29 cellular contexts compared by ENCODE assay signal in genomic region chr4:24892278-24892677, GRCh38.
"Had no signal": no experiment of that assay in that cellular context is flagged by ENCODE, and none has a peak within 500 bp of the region (broad histone marks: within the 10 kb centered on the region; RNA-seq: fewer than 3 reads in every experiment).

No MANE protein-coding gene starts in this region.

- H3K36me3 Mint-ChIP-seq: stimulated activated effector memory CD8-positive, alpha-beta T cell treated with anti-CD3 and anti-CD28 coated beads, Interleukin-12 subunit alpha, Interleukin-12 subunit beta, amount 100 ng/mL, for 72 hours; stimulated activated memory B cell treated with anti-CD40 and anti-IgM and Interleukin-4, amounts not matched to agents 10 μg/mL and 1 μg/mL and 100 μg/mL, for 72 hours; stimulated activated naive B cell treated with anti-CD40 and anti-IgM and Interleukin-4, amounts not matched to agents 10 μg/mL and 1 μg/mL and 100 μg/mL, for 72 hours; type B pancreatic cell had no signal

- H3K27ac Mint-ChIP-seq: stimulated activated effector memory CD8-positive, alpha-beta T cell treated with anti-CD3 and anti-CD28 coated beads, Interleukin-12 subunit alpha, Interleukin-12 subunit beta, amount 100 ng/mL, for 72 hours; stimulated activated memory B cell treated with anti-CD40 and anti-IgM and Interleukin-4, amounts not matched to agents 10 μg/mL and 1 μg/mL and 100 μg/mL, for 72 hours; stimulated activated naive B cell treated with anti-CD40 and anti-IgM and Interleukin-4, amounts not matched to agents 10 μg/mL and 1 μg/mL and 100 μg/mL, for 72 hours; stimulated activated naive CD8-positive, alpha-beta T cell treated with anti-CD3 and anti-CD28 coated beads, Interleukin-15, amount 100 ng/mL, for 72 hours; stimulated activated naive CD8-positive, alpha-beta T cell treated with anti-CD3 and anti-CD28 coated beads, Interleukin-15, Interleukin-2, amounts not matched to agents 100 ng/mL and 50 ng/mL, for 24 hours; type B pancreatic cell had no signal

- H3K4me3 ChIP-seq: stomach, suprapubic skin, testis, thoracic aorta, thyroid gland, tibial artery, tibial nerve, transverse colon, upper lobe of left lung, upper lobe of right lung, uterus, vagina had no signal

- H3K27me3 ChIP-seq: stomach, suprapubic skin, testis, thyroid gland, tibial artery, tibial nerve, transverse colon, upper lobe of left lung, upper lobe of right lung, uterus, vagina had no signal

- H3K27me3 Mint-ChIP-seq: stimulated activated naive CD8-positive, alpha-beta T cell treated with anti-CD3 and anti-CD28 coated beads, Interleukin-15, Interleukin-2, amounts not matched to agents 100 ng/mL and 50 ng/mL, for 24 hours; type B pancreatic cell had no signal

- ATAC-seq: stimulated activated effector memory CD8-positive, alpha-beta T cell treated with anti-CD3 and anti-CD28 coated beads, Interleukin-12 subunit alpha, Interleukin-12 subunit beta, amount 100 ng/mL, for 72 hours; stimulated activated memory B cell treated with anti-CD40 and anti-IgM and Interleukin-4, amounts not matched to agents 10 μg/mL and 1 μg/mL and 100 μg/mL, for 72 hours; stimulated activated naive B cell treated with anti-CD40 and anti-IgM and Interleukin-4, amounts not matched to agents 10 μg/mL and 1 μg/mL and 100 μg/mL, for 72 hours; stimulated activated naive CD8-positive, alpha-beta T cell treated with anti-CD3 and anti-CD28 coated beads, Interleukin-15, amount 100 ng/mL, for 72 hours; stimulated activated naive CD8-positive, alpha-beta T cell treated with anti-CD3 and anti-CD28 coated beads, Interleukin-15, Interleukin-2, amounts not matched to agents 100 U/mL and 50 U/mL, for 24 hours; upper lobe of right lung had no signal

- H3K9me3 ChIP-seq: stomach, suprapubic skin, testis, thoracic aorta, thyroid gland, tibial artery, tibial nerve, transverse colon, upper lobe of left lung, upper lobe of right lung, uterus, vagina had no signal

- DNase-seq: stimulated activated CD4-positive, alpha-beta T cell treated with anti-CD3 and anti-CD28 coated beads, Interleukin-2, amount 100 ng/mL, for 48 hours; stimulated activated CD4-positive, alpha-beta T cell treated with anti-CD3 and anti-CD28 coated beads, Interleukin-4, amount 100 ng/mL, for 1 hour; stimulated activated CD4-positive, alpha-beta T cell treated with anti-CD3 and anti-CD28 coated beads, Interleukin-4, amount 100 ng/mL, for 24 hours; stimulated activated CD4-positive, alpha-beta T cell treated with anti-CD3 and anti-CD28 coated beads, Interleukin-4, amount 100 ng/mL, for 4 hours; stimulated activated CD8-positive, alpha-beta memory T cell treated with anti-CD3 and anti-CD28 coated beads, Interleukin-4, amount 100 ng/mL, for 48 hours; stimulated activated naive B cell treated with anti-CD40 and anti-IgM and Interleukin-4, amounts not matched to agents 10 μg/mL and 1 μg/mL and 100 μg/mL, for 72 hours; stimulated activated naive CD4-positive, alpha-beta T cell; stimulated activated naive CD4-positive, alpha-beta T cell treated with Interleukin-2 at 50 U/mL for 16 hours; stimulated activated naive CD8-positive, alpha-beta T cell treated with anti-CD3 and anti-CD28 coated beads, Interleukin-15, amount 100 ng/mL, for 72 hours; stimulated activated naive CD8-positive, alpha-beta T cell treated with anti-CD3 and anti-CD28 coated beads, Interleukin-15, Interleukin-2, amounts not matched to agents 100 U/mL and 50 U/mL, for 24 hours; stomach; substantia nigra; testis; thyroid gland; tibial artery; transverse colon; trophoblast cell; upper lobe of left lung; upper lobe of right lung; uterus had no signal

- H3K36me3 ChIP-seq: suprapubic skin, thoracic aorta, thyroid gland, transverse colon, uterus, vagina had no signal

- H3K4me1 ChIP-seq: suprapubic skin, thyroid gland, upper lobe of left lung, upper lobe of right lung, uterus had no signal

- FAIRE-seq: urothelium cell line had no signal

- H3K27ac ChIP-seq: stomach, suprapubic skin, testis, thoracic aorta, thyroid gland, tibial artery, tibial nerve, transverse colon, upper lobe of left lung, upper lobe of right lung, uterus, vagina had no signal

- H3K9me3 Mint-ChIP-seq: stimulated activated effector memory CD8-positive, alpha-beta T cell treated with anti-CD3 and anti-CD28 coated beads, Interleukin-12 subunit alpha, Interleukin-12 subunit beta, amount 100 ng/mL, for 72 hours; stimulated activated memory B cell treated with anti-CD40 and anti-IgM and Interleukin-4, amounts not matched to agents 10 μg/mL and 1 μg/mL and 100 μg/mL, for 72 hours; stimulated activated naive B cell treated with anti-CD40 and anti-IgM and Interleukin-4, amounts not matched to agents 10 μg/mL and 1 μg/mL and 100 μg/mL, for 72 hours; stimulated activated naive CD8-positive, alpha-beta T cell treated with anti-CD3 and anti-CD28 coated beads, Interleukin-15, amount 100 ng/mL, for 72 hours; stimulated activated naive CD8-positive, alpha-beta T cell treated with anti-CD3 and anti-CD28 coated beads, Interleukin-15, Interleukin-2, amounts not matched to agents 100 ng/mL and 50 ng/mL, for 24 hours; type B pancreatic cell had no signal

- H3K4me3 Mint-ChIP-seq: stimulated activated effector memory CD8-positive, alpha-beta T cell treated with anti-CD3 and anti-CD28 coated beads, Interleukin-12 subunit alpha, Interleukin-12 subunit beta, amount 100 ng/mL, for 72 hours; stimulated activated memory B cell treated with anti-CD40 and anti-IgM and Interleukin-4, amounts not matched to agents 10 μg/mL and 1 μg/mL and 100 μg/mL, for 72 hours; stimulated activated naive B cell treated with anti-CD40 and anti-IgM and Interleukin-4, amounts not matched to agents 10 μg/mL and 1 μg/mL and 100 μg/mL, for 72 hours; stimulated activated naive CD8-positive, alpha-beta T cell treated with anti-CD3 and anti-CD28 coated beads, Interleukin-15, amount 100 ng/mL, for 72 hours; stimulated activated naive CD8-positive, alpha-beta T cell treated with anti-CD3 and anti-CD28 coated beads, Interleukin-15, Interleukin-2, amounts not matched to agents 100 ng/mL and 50 ng/mL, for 24 hours; type B pancreatic cell had no signal

- H3K4me1 Mint-ChIP-seq: stimulated activated effector memory CD8-positive, alpha-beta T cell treated with anti-CD3 and anti-CD28 coated beads, Interleukin-12 subunit alpha, Interleukin-12 subunit beta, amount 100 ng/mL, for 72 hours; stimulated activated memory B cell treated with anti-CD40 and anti-IgM and Interleukin-4, amounts not matched to agents 10 μg/mL and 1 μg/mL and 100 μg/mL, for 72 hours; stimulated activated naive B cell treated with anti-CD40 and anti-IgM and Interleukin-4, amounts not matched to agents 10 μg/mL and 1 μg/mL and 100 μg/mL, for 72 hours; stimulated activated naive CD8-positive, alpha-beta T cell treated with anti-CD3 and anti-CD28 coated beads, Interleukin-15, amount 100 ng/mL, for 72 hours had no signal
